ENCODE assay signal across 2 cellular contexts in genomic region chr7:461118-461452, GRCh38.
TF ChIP-seq lines count a peak whose summit lies in the region.

No MANE protein-coding gene starts in this region.

TF ChIP-seq in SK-N-SH, 30 proteins besides CTCF, POLR2A, EP300 and RAD21:
- TF ChIP-seq, protein P1, sequence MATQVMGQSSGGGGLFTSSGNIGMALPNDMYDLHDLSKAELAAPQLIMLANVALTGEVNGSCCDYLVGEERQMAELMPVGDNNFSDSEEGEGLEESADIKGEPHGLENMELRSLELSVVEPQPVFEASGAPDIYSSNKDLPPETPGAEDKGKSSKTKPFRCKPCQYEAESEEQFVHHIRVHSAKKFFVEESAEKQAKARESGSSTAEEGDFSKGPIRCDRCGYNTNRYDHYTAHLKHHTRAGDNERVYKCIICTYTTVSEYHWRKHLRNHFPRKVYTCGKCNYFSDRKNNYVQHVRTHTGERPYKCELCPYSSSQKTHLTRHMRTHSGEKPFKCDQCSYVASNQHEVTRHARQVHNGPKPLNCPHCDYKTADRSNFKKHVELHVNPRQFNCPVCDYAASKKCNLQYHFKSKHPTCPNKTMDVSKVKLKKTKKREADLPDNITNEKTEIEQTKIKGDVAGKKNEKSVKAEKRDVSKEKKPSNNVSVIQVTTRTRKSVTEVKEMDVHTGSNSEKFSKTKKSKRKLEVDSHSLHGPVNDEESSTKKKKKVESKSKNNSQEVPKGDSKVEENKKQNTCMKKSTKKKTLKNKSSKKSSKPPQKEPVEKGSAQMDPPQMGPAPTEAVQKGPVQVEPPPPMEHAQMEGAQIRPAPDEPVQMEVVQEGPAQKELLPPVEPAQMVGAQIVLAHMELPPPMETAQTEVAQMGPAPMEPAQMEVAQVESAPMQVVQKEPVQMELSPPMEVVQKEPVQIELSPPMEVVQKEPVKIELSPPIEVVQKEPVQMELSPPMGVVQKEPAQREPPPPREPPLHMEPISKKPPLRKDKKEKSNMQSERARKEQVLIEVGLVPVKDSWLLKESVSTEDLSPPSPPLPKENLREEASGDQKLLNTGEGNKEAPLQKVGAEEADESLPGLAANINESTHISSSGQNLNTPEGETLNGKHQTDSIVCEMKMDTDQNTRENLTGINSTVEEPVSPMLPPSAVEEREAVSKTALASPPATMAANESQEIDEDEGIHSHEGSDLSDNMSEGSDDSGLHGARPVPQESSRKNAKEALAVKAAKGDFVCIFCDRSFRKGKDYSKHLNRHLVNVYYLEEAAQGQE (IDR thresholded peaks at IDR 0.05; ENCODE audit: low read depth, low read length), result no peak
- TF ChIP-seq EZH2phosphoT487 (IDR thresholded peaks at IDR 0.05; ENCODE audit: borderline replicate concordance, low read depth) (no peak), TAF1 (IDR thresholded peaks at IDR 0.05; ENCODE audit: borderline replicate concordance, low read depth, low read length) (no peak), POLR2AphosphoS5 (IDR thresholded peaks at IDR 0.05; ENCODE audit: low read depth, low read length) (no peak), USF1 (IDR thresholded peaks at IDR 0.05; ENCODE audit: borderline replicate concordance, low read depth) (no peak), SIN3A (IDR thresholded peaks at IDR 0.05; ENCODE audit: borderline replicate concordance, low read depth, low read length) (no peak), JUND (IDR thresholded peaks at IDR 0.05) (no peak), MEF2A (IDR thresholded peaks at IDR 0.05; ENCODE audit: borderline replicate concordance, low read depth) (no peak), RXRA (IDR thresholded peaks at IDR 0.05; ENCODE audit: borderline replicate concordance, low read depth) (no peak), MAX (IDR thresholded peaks at IDR 0.05; ENCODE audit: low read depth) (no peak), IRF3 (IDR thresholded peaks at IDR 0.05; ENCODE audit: low read depth, low read length) (no peak), GABPA (IDR thresholded peaks at IDR 0.05; ENCODE audit: low read depth) (no peak)
TF ChIP-seq in SK-N-SH: peak in this region for 0.

TF ChIP-seq in endothelial cell of umbilical vein, 7 proteins besides CTCF, POLR2A, EP300 and RAD21:
- TF ChIP-seq FOS (IDR thresholded peaks at IDR 0.05; ENCODE audit: borderline replicate concordance, insufficient read depth, low read length) (no peak), MAX (IDR thresholded peaks at IDR 0.05; ENCODE audit: insufficient read depth, insufficient read length) (no peak), GATA2 (IDR thresholded peaks at IDR 0.05; ENCODE audit: insufficient read depth, insufficient read length, low read depth, low read length) (no peak), POLR2AphosphoS5 (IDR thresholded peaks at IDR 0.05; ENCODE audit: insufficient read depth, low read depth, low read length) (no peak), MYC (IDR thresholded peaks at IDR 0.05; ENCODE audit: low read depth, low read length) (no peak), EZH2 (IDR thresholded peaks at IDR 0.05; ENCODE audit: borderline replicate concordance, low read depth, low read length, severe bottlenecking) (no peak), JUN (IDR thresholded peaks at IDR 0.05; ENCODE audit: borderline replicate concordance, insufficient read depth, insufficient read length, low read depth) (no peak)
